In genomic region chr3:50316657-50317242, GRCh38 we compare ENCODE assay signal across 8 cellular contexts. TPM values are rescaled to one million over a fixed set of nuclear protein-coding genes. Genes with fewer than 3 reads are reported as not detected.
DNase-seq lines count a peak whose midpoint lies in the region; ATAC-seq and TF ChIP-seq lines count a peak whose summit lies in the region.

No MANE protein-coding gene starts in this region.

- H3K36me3 ChIP-seq in CD4-positive, CD25-positive, alpha-beta regulatory T cell (ENCODE audit: control insufficient read depth, insufficient read depth, low read length): no peaks in the 10 kb centered on the region
- peaks cover 33% of the 10 kb centered on the region for H3K36me3 ChIP-seq in upper lobe of right lung

- peaks cover 3% of the 10 kb centered on the region for H3K36me3 Mint-ChIP-seq in CD4-positive, CD25-positive, alpha-beta regulatory T cell
- no peaks in the 10 kb centered on the region for H3K36me3 Mint-ChIP-seq in memory B cell

- peak overlapping the region; percentile 60 to 81 (median 72) for H3K4me3 Mint-ChIP-seq in CD4-positive, CD25-positive, alpha-beta regulatory T cell
- peak overlapping the region; percentile 79 for H3K4me3 Mint-ChIP-seq in memory B cell

- intact Hi-C loops in upper lobe of right lung (cut with DNase I): no loop called here

- peak overlapping the region; percentile 62 for H3K27ac ChIP-seq in CD4-positive, CD25-positive, alpha-beta regulatory T cell (ENCODE audit: insufficient read depth, low read length, poor library complexity, severe bottlenecking)
- peak overlapping the region; percentile 79 for H3K27ac ChIP-seq in upper lobe of right lung

- H3K9me3 Mint-ChIP-seq in CD4-positive, CD25-positive, alpha-beta regulatory T cell: no peaks in the 10 kb centered on the region
- no peaks in the 10 kb centered on the region for H3K9me3 Mint-ChIP-seq in memory B cell

- peak; percentile 51 to 68 (median 55) for DNase-seq in CD4-positive, CD25-positive, alpha-beta regulatory T cell
- DNase-seq in NCI-H69 (lab: John Stamatoyannopoulos, UW): peak; percentile 54
- DNase-seq in activated naive CD4-positive, alpha-beta T cell treated with anti-CD3 and anti-CD28 coated beads, Interleukin-2, amount 50 U/mL, for 16 hours: peak; percentile 53
- DNase-seq in memory B cell (ENCODE audit: low spot score in 2 of 2): peak in 1 of 2 donors; percentile 44
- peak; percentile 95 for DNase-seq in upper lobe of right lung
- DNase-seq in NCI-H446 (lab: John Stamatoyannopoulos, UW): no peak
- DNase-seq in cortex of kidney (lab: John Stamatoyannopoulos, UW): no peak

- TF ChIP-seq CTCF in upper lobe of right lung (IDR thresholded peaks at IDR 0.05): no peak

- peaks cover 5 to 47% (median 21%) of the 10 kb centered on the region in 4 donors for H3K4me1 Mint-ChIP-seq in CD4-positive, CD25-positive, alpha-beta regulatory T cell
- peaks cover 36% of the 10 kb centered on the region for H3K4me1 Mint-ChIP-seq in memory B cell

- H3K27me3 Mint-ChIP-seq in CD4-positive, CD25-positive, alpha-beta regulatory T cell: peaks cover 5% of the 10 kb centered on the region
- H3K27me3 Mint-ChIP-seq in memory B cell: no peaks in the 10 kb centered on the region

- H3K9me3 ChIP-seq in CD4-positive, CD25-positive, alpha-beta regulatory T cell (ENCODE audit: control insufficient read depth in 2 of 2, low read length in 2 of 2): no peaks in the 10 kb centered on the region
- H3K9me3 ChIP-seq in upper lobe of right lung: no peaks in the 10 kb centered on the region

- no peaks in the 10 kb centered on the region for H3K27me3 ChIP-seq in CD4-positive, CD25-positive, alpha-beta regulatory T cell (ENCODE audit: control insufficient read depth, insufficient read depth, low read length)
- H3K27me3 ChIP-seq in upper lobe of right lung: no peaks in the 10 kb centered on the region

- ATAC-seq in CD4-positive, CD25-positive, alpha-beta regulatory T cell (ENCODE audit: low read depth in 2 of 2): peak; percentile 60 to 70
- peak; percentile 57 for ATAC-seq in memory B cell (ENCODE audit: low read depth)
- peak; percentile 77 for ATAC-seq in upper lobe of right lung
- no peak for ATAC-seq in GM21367 (IDR thresholded peaks at IDR 0.05; ENCODE audit: unreplicated experiment)

- H3K27ac Mint-ChIP-seq in CD4-positive, CD25-positive, alpha-beta regulatory T cell: peak overlapping the region; percentile 41 to 86 (median 65)
- peak overlapping the region; percentile 80 for H3K27ac Mint-ChIP-seq in memory B cell

- H3K4me3 ChIP-seq in CD4-positive, CD25-positive, alpha-beta regulatory T cell (ENCODE audit: low read depth, low read length): peak overlapping the region; percentile 44
- peak overlapping the region; percentile 66 for H3K4me3 ChIP-seq in upper lobe of right lung

- H3K4me1 ChIP-seq in CD4-positive, CD25-positive, alpha-beta regulatory T cell (ENCODE audit: control insufficient read depth, insufficient read depth, low read length, poor library complexity, severe bottlenecking): peaks cover 36% of the 10 kb centered on the region
- peaks cover 49% of the 10 kb centered on the region for H3K4me1 ChIP-seq in upper lobe of right lung

RNA-seq across cellular contexts. Expression of gene HYAL2, which starts 5.8 kb away (rescaled TPM):
- total RNA-seq in CD4-positive, CD25-positive, alpha-beta regulatory T cell: 1.5 TPM
- 1 to 10 TPM; 2.7 to 6.5 (median 5.1) TPM for polyA plus RNA-seq in CD4-positive, CD25-positive, alpha-beta regulatory T cell
- total RNA-seq in upper lobe of right lung: 303 TPM

RNA-seq across cellular contexts. Expression of gene TUSC2, which starts 11.3 kb away (rescaled TPM):
- 17.5 TPM for total RNA-seq in CD4-positive, CD25-positive, alpha-beta regulatory T cell
- 10 to 100 TPM; 44.6 to 55.6 (median 49.9) TPM for polyA plus RNA-seq in CD4-positive, CD25-positive, alpha-beta regulatory T cell
- total RNA-seq in upper lobe of right lung: 29.2 TPM

RNA-seq across cellular contexts. Expression of gene HYAL1, which starts 13.4 kb away (rescaled TPM):
- 0.35 TPM for total RNA-seq in CD4-positive, CD25-positive, alpha-beta regulatory T cell
- polyA plus RNA-seq in CD4-positive, CD25-positive, alpha-beta regulatory T cell: under 1 TPM in 3 of 4 donors, not detected in 1; 0.07 to 0.31 (median 0.10) TPM
- total RNA-seq in upper lobe of right lung: 78.8 TPM

RNA-seq across cellular contexts. Expression of gene HYAL3, which starts 17.5 kb away (rescaled TPM):
- total RNA-seq in CD4-positive, CD25-positive, alpha-beta regulatory T cell: 2.4 TPM
- 1 to 10 TPM; 1.8 to 8.3 (median 5.6) TPM for polyA plus RNA-seq in CD4-positive, CD25-positive, alpha-beta regulatory T cell
- 2.8 TPM for total RNA-seq in upper lobe of right lung

RNA-seq across cellular contexts. Expression of gene NAA80, which starts 17.5 kb away (rescaled TPM):
- total RNA-seq in CD4-positive, CD25-positive, alpha-beta regulatory T cell: 31.9 TPM
- 10 to 100 TPM; 13.6 to 23.5 (median 14.6) TPM for polyA plus RNA-seq in CD4-positive, CD25-positive, alpha-beta regulatory T cell
- 12.5 TPM for total RNA-seq in upper lobe of right lung

Comparison
In these comparisons a context has a peak if more than half of its experiments do, and no peak if none do; other contexts are left out.
1. DNase-seq: peak in CD4-positive, CD25-positive, alpha-beta regulatory T cell (3 of 3), NCI-H69 (single experiment), activated naive CD4-positive, alpha-beta T cell treated with anti-CD3 and anti-CD28 coated beads, Interleukin-2, amount 50 U/mL, for 16 hours (single experiment) and upper lobe of right lung (single experiment); none in NCI-H446 (0 of 2) and cortex of kidney (single experiment).
2. RNA of gene HYAL2, which starts 5.8 kb away (total RNA-seq): 303 TPM in upper lobe of right lung (single experiment); 1.5 TPM in CD4-positive, CD25-positive, alpha-beta regulatory T cell (single experiment); every median in the first group is over 100 times any median in the second.
3. RNA of gene HYAL1, which starts 13.4 kb away (total RNA-seq): 78.8 TPM in upper lobe of right lung (single experiment); 0.35 TPM in CD4-positive, CD25-positive, alpha-beta regulatory T cell (single experiment); every median in the first group is over 10 times any median in the second.